ENCODE assay signal across 8 cellular contexts in the genomic region with DNA sequence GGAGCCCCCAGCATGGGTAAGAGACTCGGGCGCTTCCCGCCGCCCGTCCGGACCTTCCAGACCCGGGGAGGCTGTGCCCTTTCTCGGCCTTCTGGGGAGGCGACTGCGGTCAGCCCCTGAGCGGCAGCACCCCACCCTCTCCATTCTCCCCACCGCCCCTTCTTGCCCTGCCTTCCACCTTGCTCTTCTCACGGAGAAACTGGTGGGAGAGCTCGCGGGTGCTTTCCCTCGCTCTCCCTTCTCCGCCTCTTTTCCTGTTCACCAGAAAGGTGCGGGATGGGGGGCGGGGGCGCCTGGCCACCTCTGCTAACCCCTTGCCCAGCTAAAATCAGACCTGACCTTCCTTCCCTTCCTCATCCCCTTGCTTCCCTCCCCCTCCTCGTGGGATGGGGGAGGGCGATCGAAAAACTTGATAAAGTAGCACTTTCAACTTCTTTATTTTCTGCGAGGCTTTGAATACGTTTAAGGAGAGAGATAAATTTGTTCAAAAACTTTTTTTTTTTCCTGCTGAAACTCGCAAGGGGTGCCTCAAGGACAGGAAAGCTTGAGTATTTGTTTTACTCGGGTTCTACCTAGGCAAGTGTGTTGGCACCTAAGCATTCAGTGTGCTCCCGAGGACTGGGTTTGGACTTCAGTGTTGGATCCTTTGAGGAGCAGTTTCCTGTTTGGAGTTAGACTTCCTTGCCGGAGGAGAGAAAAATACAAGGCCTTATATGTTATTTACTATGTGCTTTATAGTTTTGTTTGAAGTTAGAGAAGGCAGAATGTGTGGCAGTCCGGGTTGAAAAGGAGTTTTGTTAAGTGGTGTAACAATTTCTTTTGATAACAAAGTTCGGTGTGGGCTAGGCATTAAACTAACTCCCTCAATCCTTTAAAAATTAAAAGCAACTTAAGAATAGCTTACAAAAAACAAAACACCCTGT. TPM values are rescaled to one million over a fixed set of nuclear protein-coding genes. Genes with fewer than 3 reads are reported as not detected.
A peak's percentile ranks its signal among the peaks of the same experiment; 100 is the strongest.
DNase-seq lines count a peak whose midpoint lies in the region; ATAC-seq, FAIRE-seq and TF ChIP-seq lines count a peak whose summit lies in the region.

No MANE protein-coding gene starts in this region.

- H3K4me3 ChIP-seq in BLaER1 treated with 17β-estradiol and CSF1 and Interleukin-3, amounts not matched to agents 10 nM and 100 nM = peak overlapping the region; percentile 77 to 98 (median 94)
- H3K4me3 ChIP-seq in endocrine pancreas (ENCODE audit: control insufficient read depth, insufficient read depth, low read length) = peak overlapping the region; percentile 98

- in situ Hi-C loops in SK-MEL-5 (cut with HindIII; ENCODE audit: low pct_unique_long_range_greater_than_20kb, low sequenced_read_pairs) = no loop called here

- ATAC-seq in GM18909 (IDR thresholded peaks at IDR 0.05; ENCODE audit: poor library complexity, unreplicated experiment) (peak; percentile 4), HG03280 (IDR thresholded peaks at IDR 0.05; ENCODE audit: unreplicated experiment) (peak; percentile 32)

- H3K9me3 ChIP-seq in BLaER1 treated with 17β-estradiol and CSF1 and Interleukin-3, amounts not matched to agents 10 nM and 100 nM (replicated peaks in 1 of 11) = no peaks in the 10 kb centered on the region
- no peaks in the 10 kb centered on the region for H3K9me3 ChIP-seq in endocrine pancreas (ENCODE audit: control insufficient read depth, low read length)

- H3K36me3 ChIP-seq in BLaER1 treated with 17β-estradiol and CSF1 and Interleukin-3, amounts not matched to agents 10 nM and 100 nM = no peaks in the 10 kb centered on the region
- H3K36me3 ChIP-seq in endocrine pancreas (ENCODE audit: control insufficient read depth, insufficient read depth, low read length) = no peaks in the 10 kb centered on the region

- DNase-seq in SK-MEL-5 (ENCODE audit: low read depth, low spot score) = peak; percentile 25
- no peak for DNase-seq in mesothelial cell of epicardium (ENCODE audit: low spot score in 2 of 2, unreplicated experiment in 2 of 2)
- peak; percentile 19 for DNase-seq in urothelium cell line (ENCODE audit: low spot score)
- DNase-seq in GM19238 (ENCODE audit: insufficient read length, low spot score) = no peak

- no peaks in the 10 kb centered on the region for H3K36me3 Mint-ChIP-seq in mesothelial cell of epicardium

- H3K4me3 Mint-ChIP-seq in mesothelial cell of epicardium = peak overlapping the region; percentile 99

- H3K27me3 ChIP-seq in BLaER1 treated with 17β-estradiol and CSF1 and Interleukin-3, amounts not matched to agents 10 nM and 100 nM = peaks cover 0 to 10% (median 0%) of the 10 kb centered on the region in 11 experiments; a peak in 1 of 22 replicates
- no peaks in the 10 kb centered on the region for H3K27me3 ChIP-seq in endocrine pancreas (ENCODE audit: control insufficient read depth, insufficient read depth, low read length)

- H3K4me1 ChIP-seq in BLaER1 treated with 17β-estradiol and CSF1 and Interleukin-3, amounts not matched to agents 10 nM and 100 nM = peaks cover 6 to 52% (median 31%) of the 10 kb centered on the region in 10 experiments; a peak in 19 of 20 replicates
- peaks cover 11% of the 10 kb centered on the region for H3K4me1 ChIP-seq in endocrine pancreas (ENCODE audit: control insufficient read depth, insufficient read depth, low read length)

- no peaks in the 10 kb centered on the region for H3K9me3 Mint-ChIP-seq in mesothelial cell of epicardium

- H3K27me3 Mint-ChIP-seq in mesothelial cell of epicardium (ENCODE audit: low read depth) = no peaks in the 10 kb centered on the region

- H3K27ac ChIP-seq in BLaER1 treated with 17β-estradiol and CSF1 and Interleukin-3, amounts not matched to agents 10 nM and 100 nM = peak overlapping the region; percentile 69 to 94 (median 91)

- peak overlapping the region; percentile 71 to 96 (median 86) for H3K4me2 ChIP-seq in BLaER1 treated with 17β-estradiol and CSF1 and Interleukin-3, amounts not matched to agents 10 nM and 100 nM

- peak overlapping the region; percentile 99 for H3K27ac Mint-ChIP-seq in mesothelial cell of epicardium

- peak overlapping the region; percentile 82 to 96 (median 91) for H3K9ac ChIP-seq in BLaER1 treated with 17β-estradiol and CSF1 and Interleukin-3, amounts not matched to agents 10 nM and 100 nM
- peak overlapping the region; percentile 84 for H3K9ac ChIP-seq in endocrine pancreas (ENCODE audit: control insufficient read depth, insufficient read depth, low read length)

- TF ChIP-seq CTCF in mesothelial cell of epicardium (IDR thresholded peaks at IDR 0.05; ENCODE audit: unreplicated experiment) = no peak

- peaks cover 45% of the 10 kb centered on the region for H3K4me1 Mint-ChIP-seq in mesothelial cell of epicardium

- peaks cover 0 to 52% (median 15%) of the 10 kb centered on the region in 11 experiments; a peak in 13 of 22 replicates for H4K20me1 ChIP-seq in BLaER1 treated with 17β-estradiol and CSF1 and Interleukin-3, amounts not matched to agents 10 nM and 100 nM

- no peak for FAIRE-seq in urothelium cell line (lab: Jason Lieb, UNC)

RNA-seq across cellular contexts. Expression of a gene that starts 0.9 kb away (rescaled TPM):
- total RNA-seq in SK-MEL-5 (2014; rRNA removed; shearing (Covaris generic)) = 26.5 and 29.9 TPM in 2 replicates
- 15.5 and 19.1 TPM in 2 replicates for polyA plus RNA-seq in SK-MEL-5 (2015; cell fraction: cytosol; rRNA removed)
- 18.1 and 19.9 TPM in 2 replicates for polyA plus RNA-seq in SK-MEL-5 (2015; cell fraction: nucleus; rRNA removed)
- 32.2 to 34.9 TPM (median 34.4 TPM) in 3 replicates for total RNA-seq in mesothelial cell of epicardium

Comparison
In these comparisons a context has a peak if more than half of its experiments do, and no peak if none do; other contexts are left out.
1. DNase-seq: peak in SK-MEL-5 (single experiment) and urothelium cell line (single experiment); none in mesothelial cell of epicardium (0 of 2) and GM19238 (single experiment).